Comparison of ENCODE assay signal across 13 cellular contexts in the genomic region with DNA sequence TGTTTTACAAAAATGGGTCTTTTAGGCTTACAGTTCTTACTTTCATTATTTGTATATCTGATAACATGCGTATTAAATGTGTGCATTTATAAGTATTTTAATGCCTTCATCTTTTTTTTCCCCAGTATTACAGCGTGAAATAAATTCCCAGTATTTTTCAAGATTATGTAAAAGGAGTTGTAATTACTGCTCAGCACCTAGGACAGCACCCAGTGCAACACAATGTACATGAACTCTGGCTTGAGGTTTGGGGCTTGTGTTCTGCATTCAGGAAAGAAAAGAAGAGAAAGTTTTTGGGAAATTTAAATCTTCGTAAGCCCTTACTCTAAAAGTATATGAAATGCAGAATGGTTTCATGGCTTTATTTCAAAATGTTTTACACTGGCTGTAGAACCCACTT. TPM values are rescaled to one million over a fixed set of nuclear protein-coding genes. Genes with fewer than 3 reads are reported as not detected.
DNase-seq lines count a peak whose midpoint lies in the region; ATAC-seq and TF ChIP-seq lines count a peak whose summit lies in the region.
"Had no signal": no experiment of that assay in that cellular context is flagged by ENCODE, and none has a peak within 500 bp of the region (broad histone marks: within the 10 kb centered on the region; RNA-seq: fewer than 3 reads in every experiment).

No MANE protein-coding gene starts in this region.

- ATAC-seq in GM18502 (IDR thresholded peaks at IDR 0.05; ENCODE audit: poor library complexity, unreplicated experiment) (no peak), HG03135 (IDR thresholded peaks at IDR 0.05; ENCODE audit: unreplicated experiment) (no peak)
- ATAC-seq: mucosa of descending colon, Panc1 had no signal

- TF ChIP-seq CTCF in AG10803 (conservative IDR thresholded peaks at IDR 0.05; ENCODE audit: low read length): no peak
- TF ChIP-seq CTCF in astrocyte of the cerebellum (IDR thresholded peaks at IDR 0.05; ENCODE audit: low read depth, low read length, missing control alignments): no peak

- in situ Hi-C loops in astrocyte of the cerebellum (cut with HindIII; ENCODE audit: low sequenced_read_pairs): no loop called here

- DNase-seq in AG10803 (ENCODE audit: low read depth) (peak; percentile 29), astrocyte of the cerebellum (ENCODE audit: low read depth) (peak; percentile 53), iris pigment epithelial cell (ENCODE audit: low read depth) (peak; percentile 58), NCI-H1417 (lab: John Stamatoyannopoulos, UW) (no peak)
- DNase-seq in Jurkat, Clone E6-1 (ENCODE audit: low read depth, low spot score): peak; percentile 41
- no peak for DNase-seq in activated CD8-positive, alpha-beta memory T cell treated with anti-CD3 and anti-CD28 coated beads, Interleukin-2, amount 50 U/mL, for 4 hours
- DNase-seq: glutamatergic neuron, NCI-H187, tibial artery had no signal

- H3K4me3 ChIP-seq in AG10803 (ENCODE audit: low read length): no peak overlapping the region
- H3K4me3 ChIP-seq in Jurkat, Clone E6-1 (ENCODE audit: low read length): no peak overlapping the region
- H3K4me3 ChIP-seq in astrocyte of the cerebellum (ENCODE audit: low read depth, low read length): no peak overlapping the region
- H3K4me3 ChIP-seq: mucosa of descending colon, tibial artery had no signal

RNA-seq across cellular contexts. Expression of a gene that starts 16.7 kb away (rescaled TPM):
- polyA plus RNA-seq in Jurkat, Clone E6-1 (2012; ENCODE audit: insufficient read depth, insufficient read length): 53.0 TPM

Comparison
In these comparisons a context has a peak if more than half of its experiments do, and no peak if none do; other contexts are left out.
1. DNase-seq: peak in AG10803 (single experiment), Jurkat, Clone E6-1 (single experiment), astrocyte of the cerebellum (single experiment) and iris pigment epithelial cell (single experiment); none in NCI-H1417 (0 of 3) and activated CD8-positive, alpha-beta memory T cell treated with anti-CD3 and anti-CD28 coated beads, Interleukin-2, amount 50 U/mL, for 4 hours (single experiment).